Comparison of ENCODE assay signal across 8 cellular contexts in the genomic region with DNA sequence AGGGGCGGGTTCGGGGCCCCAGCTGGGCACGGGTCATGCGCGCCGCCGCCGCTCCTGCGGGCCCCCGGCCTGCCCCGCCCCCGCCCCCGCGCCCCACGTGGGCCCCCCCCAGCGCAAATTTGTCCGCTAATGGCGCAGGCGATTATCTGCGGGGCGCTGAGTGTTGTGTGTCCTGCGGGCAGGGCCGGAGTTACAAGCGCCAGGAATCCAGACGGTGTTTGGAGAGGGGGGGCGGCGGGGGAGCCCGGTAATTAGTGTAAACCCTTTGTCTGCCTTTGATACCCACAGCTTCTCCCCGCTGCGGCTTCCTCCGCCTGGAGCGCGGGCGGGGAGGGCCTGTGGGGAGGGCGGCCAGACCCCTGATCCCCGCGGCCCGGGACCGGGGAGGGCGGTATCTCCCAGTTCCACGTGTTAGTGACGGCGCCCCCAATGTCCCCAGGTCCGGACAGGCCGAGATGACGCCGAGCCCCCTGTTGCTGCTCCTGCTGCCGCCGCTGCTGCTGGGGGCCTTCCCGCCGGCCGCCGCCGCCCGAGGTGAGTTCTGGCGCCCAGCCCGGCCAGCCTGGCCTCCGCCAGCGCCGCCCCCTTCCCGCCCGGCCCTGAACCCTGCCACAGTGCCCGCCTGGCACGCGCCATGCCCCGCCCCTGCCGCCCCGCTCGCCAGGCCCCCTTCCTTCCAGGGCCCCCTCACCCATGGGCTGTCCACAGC. TPM values are rescaled to one million over a fixed set of nuclear protein-coding genes. Genes with fewer than 3 reads are reported as not detected.
DNase-seq lines count a peak whose midpoint lies in the region; ATAC-seq, FAIRE-seq and TF ChIP-seq lines count a peak whose summit lies in the region.

No MANE protein-coding gene starts in this region.

- H3K4me3 ChIP-seq in Panc1 (ENCODE audit: low read depth in 2 of 2, low read length in 2 of 2) (peak overlapping the region; percentile 41 to 47), keratinocyte (ENCODE audit: control insufficient read depth in 2 of 3, extremely low read depth in 1 of 3, insufficient read depth in 2 of 3, low read depth in 1 of 3, low read length in 3 of 3) (peak overlapping the region; percentile 40 to 52 (median 42))

- no peaks in the 10 kb centered on the region for H3K79me2 ChIP-seq in keratinocyte (ENCODE audit: control insufficient read depth, insufficient read depth, low read length)

- peak overlapping the region; percentile 62 for H3K4me3 Mint-ChIP-seq in activated naive CD8-positive, alpha-beta T cell treated with anti-CD3 and anti-CD28 coated beads, Interleukin-2, amount 10 ng/mL, durations not matched to agents 7 days and 5 days

- H3K9me3 Mint-ChIP-seq in activated naive CD8-positive, alpha-beta T cell treated with anti-CD3 and anti-CD28 coated beads, Interleukin-2, amount 10 ng/mL, durations not matched to agents 7 days and 5 days = no peaks in the 10 kb centered on the region

- no peak for TF ChIP-seq CTCF in Panc1 (IDR thresholded peaks at IDR 0.05)
- no peak for TF ChIP-seq CTCF in keratinocyte (optimal IDR thresholded peaks at IDR 0.05 in 1 of 3, IDR thresholded peaks at IDR 0.05 in 1 of 3, conservative IDR thresholded peaks at IDR 0.05 in 1 of 3; ENCODE audit: extremely low read depth in 1 of 3, insufficient read depth in 2 of 3, low read length in 3 of 3)

- H3K9me3 ChIP-seq in ES-I3 (ENCODE audit: control insufficient read depth, insufficient read depth, low read length) (no peaks in the 10 kb centered on the region), Panc1 (ENCODE audit: control insufficient read depth, insufficient read depth, low read depth, low read length) (no peaks in the 10 kb centered on the region), keratinocyte (ENCODE audit: control insufficient read depth, low read depth, low read length) (no peaks in the 10 kb centered on the region)

- CTCF ChIA-PET in Panc1 (lab: Charles Lee) = interaction anchor here (0.6 kb wide), 1 partner anchor 195 kb away, joined by 7 read pairs; no protein-coding TSS in a partner anchor

- BruUV-seq in Panc1 (replicated peaks; lab: Mats Ljungman, UMichigan) = no TSS peak

- POLR2A ChIA-PET in Panc1 (lab: Charles Lee) = no interaction called here
- POLR2A ChIA-PET in activated naive CD8-positive, alpha-beta T cell treated with anti-CD3 and anti-CD28 coated beads, Interleukin-2, amount 10 ng/mL, durations not matched to agents 7 days and 5 days (lab: Charles Lee) = no interaction called here

- ATAC-seq in Panc1 = no peak
- ATAC-seq in activated naive CD8-positive, alpha-beta T cell treated with anti-CD3 and anti-CD28 coated beads, Interleukin-2, amount 10 ng/mL, durations not matched to agents 7 days and 5 days (ENCODE audit: low read depth) = no peak

- H3K9ac ChIP-seq in ES-I3 (ENCODE audit: low read depth, low read length) (peak overlapping the region; percentile 56; the same call in 1 of the 2 replicates), keratinocyte (ENCODE audit: control insufficient read depth, extremely low read depth, insufficient read depth, low read length) (peak overlapping the region; percentile 33)

- H3K4me1 Mint-ChIP-seq in activated naive CD8-positive, alpha-beta T cell treated with anti-CD3 and anti-CD28 coated beads, Interleukin-2, amount 10 ng/mL, durations not matched to agents 7 days and 5 days = peaks cover 13% of the 10 kb centered on the region

- DNase-seq in Panc1 (ENCODE audit: low read depth, low spot score) = no peak
- peak; percentile 63 for DNase-seq in activated naive CD8-positive, alpha-beta T cell treated with anti-CD3 and anti-CD28 coated beads, Interleukin-2, amount 10 ng/mL, durations not matched to agents 7 days and 5 days
- no peak for DNase-seq in keratinocyte (ENCODE audit: low read depth, low spot score)
- DNase-seq in stimulated activated CD8-positive, alpha-beta memory T cell treated with anti-CD3 and anti-CD28 coated beads, Interleukin-4, amount 100 ng/mL, for 48 hours = peak; percentile 42
- DNase-seq in midbrain (lab: John Stamatoyannopoulos, UW) = no peak
- no peak for DNase-seq in epidermal melanocyte (ENCODE audit: insufficient read length, low spot score)
- DNase-seq in frontal cortex (ENCODE audit: low spot score in 2 of 2) = no peak

- no peak for FAIRE-seq in keratinocyte (lab: Jason Lieb, UNC)
- no peak for FAIRE-seq in frontal cortex (lab: Jason Lieb, UNC)

- no peaks in the 10 kb centered on the region for H3K36me3 ChIP-seq in ES-I3 (ENCODE audit: insufficient read depth, low read length)
- H3K36me3 ChIP-seq in Panc1 (ENCODE audit: control insufficient read depth, insufficient read depth, low read length) = no peaks in the 10 kb centered on the region
- H3K36me3 ChIP-seq in keratinocyte (ENCODE audit: control insufficient read depth in 2 of 2, extremely low read depth in 1 of 2, insufficient read depth in 2 of 2, low read length in 2 of 2) = no peaks in the 10 kb centered on the region

- peaks cover 2% of the 10 kb centered on the region for H4K20me1 ChIP-seq in keratinocyte (ENCODE audit: control insufficient read depth, extremely low read depth, insufficient read depth, low read length)

- no peaks in the 10 kb centered on the region for H3K9me1 ChIP-seq in keratinocyte (ENCODE audit: control insufficient read depth, extremely low read depth, insufficient read depth, low read length)

- peak overlapping the region; percentile 51 for H3K4me2 ChIP-seq in keratinocyte (ENCODE audit: control insufficient read depth, extremely low read depth, insufficient read depth, low read depth, low read length)

- H3K36me3 Mint-ChIP-seq in activated naive CD8-positive, alpha-beta T cell treated with anti-CD3 and anti-CD28 coated beads, Interleukin-2, amount 10 ng/mL, durations not matched to agents 7 days and 5 days = no peaks in the 10 kb centered on the region

- in situ Hi-C loops in Panc1 (cut with HindIII; ENCODE audit: low pct_unique_long_range_greater_than_20kb, low sequenced_read_pairs) = no loop called here

- H3K27ac ChIP-seq in Panc1 (ENCODE audit: low read length) = no peak overlapping the region
- H3K27ac ChIP-seq in keratinocyte (ENCODE audit: control insufficient read depth, insufficient read depth, low read length) = no peak overlapping the region

- no peak overlapping the region for H2AFZ ChIP-seq in keratinocyte (ENCODE audit: control insufficient read depth, low read length)

- H3K27me3 ChIP-seq in Panc1 (ENCODE audit: control insufficient read depth, insufficient read depth, low read length) = no peaks in the 10 kb centered on the region
- peaks cover 18% of the 10 kb centered on the region for H3K27me3 ChIP-seq in keratinocyte (ENCODE audit: control insufficient read depth, extremely low read depth, insufficient read depth, low read length)

- H3K4me1 ChIP-seq in ES-I3 (ENCODE audit: insufficient read depth, low read length) (no peaks in the 10 kb centered on the region), Panc1 (ENCODE audit: control insufficient read depth, insufficient read depth, low read length) (no peaks in the 10 kb centered on the region; the same call in 1 of the 2 replicates), keratinocyte (ENCODE audit: control insufficient read depth, extremely low read depth, insufficient read depth, low read length) (peaks cover 15% of the 10 kb centered on the region)

- no peak overlapping the region for H3K27ac Mint-ChIP-seq in activated naive CD8-positive, alpha-beta T cell treated with anti-CD3 and anti-CD28 coated beads, Interleukin-2, amount 10 ng/mL, durations not matched to agents 7 days and 5 days

- intact Hi-C loops in Panc1 (cut with micrococcal nuclease; ENCODE audit: unreplicated experiment) = no loop called here

- dilution Hi-C loops in keratinocyte (cut with MboI; ENCODE audit: extremely low pct_ligation_motif_present, low sequenced_read_pairs) = no loop called here

- H3K27me3 Mint-ChIP-seq in activated naive CD8-positive, alpha-beta T cell treated with anti-CD3 and anti-CD28 coated beads, Interleukin-2, amount 10 ng/mL, durations not matched to agents 7 days and 5 days = peaks cover 15% of the 10 kb centered on the region

RNA-seq across cellular contexts. Expression of gene FGFRL1, which starts 0.8 kb away (rescaled TPM):
- total RNA-seq in Panc1 (2021; ENCODE audit: unreplicated experiment) (43.1 TPM), frontal cortex (2.0 TPM)
- polyA plus RNA-seq in Panc1 (2012; ENCODE audit: insufficient read length) = 57.6 TPM
- 10 to 100 TPM; 15.5 to 19.1 TPM for total RNA-seq in activated naive CD8-positive, alpha-beta T cell treated with anti-CD3 and anti-CD28 coated beads, Interleukin-2, amount 10 ng/mL, durations not matched to agents 7 days and 5 days
- polyA plus RNA-seq in keratinocyte = 2.8 to 8.1 TPM (median 4.9 TPM) in 3 replicates
- polyA plus RNA-seq in keratinocyte (2011; ENCODE audit: low read depth) = 1.9 TPM
- 8.3 and 9.7 TPM in 2 replicates for polyA plus RNA-seq in keratinocyte (2011; cell fraction: cytosol; rRNA removed)
- polyA plus RNA-seq in keratinocyte (2011; cell fraction: nucleus; rRNA removed) = 13.6 and 16.4 TPM in 2 replicates
- polyA plus RNA-seq in keratinocyte (2012; ENCODE audit: low replicate concordance) = 4.2 and 8.0 TPM in 2 replicates
- 28.4 to 43.9 TPM (median 33.5 TPM) in 3 replicates for polyA minus RNA-seq in keratinocyte
- polyA minus RNA-seq in keratinocyte (2011; cell fraction: cytosol; rRNA and poly(A)+ RNA removed) = 11.7 TPM
- polyA minus RNA-seq in keratinocyte (2011; cell fraction: nucleus; rRNA and poly(A)+ RNA removed) = 7.8 and 10.3 TPM in 2 replicates

RNA-seq across cellular contexts. Expression of gene SLC26A1, which starts 19.0 kb away (rescaled TPM):
- total RNA-seq in Panc1 (2021; ENCODE audit: unreplicated experiment) = 1.8 TPM
- 3.2 TPM for polyA plus RNA-seq in Panc1 (2012; ENCODE audit: insufficient read length)
- under 1 TPM; 0.25 to 0.65 TPM for total RNA-seq in activated naive CD8-positive, alpha-beta T cell treated with anti-CD3 and anti-CD28 coated beads, Interleukin-2, amount 10 ng/mL, durations not matched to agents 7 days and 5 days
- polyA plus RNA-seq in keratinocyte = not detected in 3 replicates
- not detected for polyA plus RNA-seq in keratinocyte (2011; ENCODE audit: low read depth)
- not detected in 2 replicates for polyA plus RNA-seq in keratinocyte (2011; cell fraction: cytosol; rRNA removed)
- not detected in 2 replicates for polyA plus RNA-seq in keratinocyte (2011; cell fraction: nucleus; rRNA removed)
- 0.18 and 0.69 TPM in 2 replicates for polyA plus RNA-seq in keratinocyte (2012; ENCODE audit: low replicate concordance)
- polyA minus RNA-seq in keratinocyte = not detected in 3 replicates
- polyA minus RNA-seq in keratinocyte (2011; cell fraction: cytosol; rRNA and poly(A)+ RNA removed) = not detected
- polyA minus RNA-seq in keratinocyte (2011; cell fraction: nucleus; rRNA and poly(A)+ RNA removed) = not detected in 2 replicates
- total RNA-seq in frontal cortex = 2.0 TPM

RNA-seq across cellular contexts. Expression of gene IDUA, which starts 25.3 kb away (rescaled TPM):
- total RNA-seq in Panc1 (2021; ENCODE audit: unreplicated experiment) (30.6 TPM), frontal cortex (6.1 TPM)
- polyA plus RNA-seq in Panc1 (2012; ENCODE audit: insufficient read length) = 28.5 TPM
- total RNA-seq in activated naive CD8-positive, alpha-beta T cell treated with anti-CD3 and anti-CD28 coated beads, Interleukin-2, amount 10 ng/mL, durations not matched to agents 7 days and 5 days = 10 to 100 TPM; 37.5 to 38.7 TPM
- polyA plus RNA-seq in keratinocyte = 0.74 to 3.9 TPM (median 1.2 TPM) in 3 replicates
- polyA plus RNA-seq in keratinocyte (2011; ENCODE audit: low read depth) = 5.5 TPM
- polyA plus RNA-seq in keratinocyte (2011; cell fraction: cytosol; rRNA removed) = 0.22 and 1.1 TPM in 2 replicates
- polyA plus RNA-seq in keratinocyte (2011; cell fraction: nucleus; rRNA removed) = 14.6 and 27.2 TPM in 2 replicates
- 1.7 and 6.6 TPM in 2 replicates for polyA plus RNA-seq in keratinocyte (2012; ENCODE audit: low replicate concordance)
- 0.85 to 2.4 TPM (median 1.4 TPM) in 3 replicates for polyA minus RNA-seq in keratinocyte
- polyA minus RNA-seq in keratinocyte (2011; cell fraction: cytosol; rRNA and poly(A)+ RNA removed) = 3.5 TPM
- 5.4 and 8.7 TPM in 2 replicates for polyA minus RNA-seq in keratinocyte (2011; cell fraction: nucleus; rRNA and poly(A)+ RNA removed)

RNA-seq across cellular contexts. Expression of gene DGKQ, which starts 38.8 kb away (rescaled TPM):
- total RNA-seq in Panc1 (2021; ENCODE audit: unreplicated experiment) (12.2 TPM), frontal cortex (6.1 TPM)
- 14.1 TPM for polyA plus RNA-seq in Panc1 (2012; ENCODE audit: insufficient read length)
- 10 to 100 TPM; 31.3 to 32.4 TPM for total RNA-seq in activated naive CD8-positive, alpha-beta T cell treated with anti-CD3 and anti-CD28 coated beads, Interleukin-2, amount 10 ng/mL, durations not matched to agents 7 days and 5 days
- polyA plus RNA-seq in keratinocyte = 5.3 to 11.3 TPM (median 5.9 TPM) in 3 replicates
- 3.0 TPM for polyA plus RNA-seq in keratinocyte (2011; ENCODE audit: low read depth)
- polyA plus RNA-seq in keratinocyte (2011; cell fraction: cytosol; rRNA removed) = 3.5 and 9.1 TPM in 2 replicates
- 22.9 and 30.3 TPM in 2 replicates for polyA plus RNA-seq in keratinocyte (2011; cell fraction: nucleus; rRNA removed)
- 7.4 and 8.8 TPM in 2 replicates for polyA plus RNA-seq in keratinocyte (2012; ENCODE audit: low replicate concordance)
- polyA minus RNA-seq in keratinocyte = 5.9 to 10.4 TPM (median 8.3 TPM) in 3 replicates
- polyA minus RNA-seq in keratinocyte (2011; cell fraction: cytosol; rRNA and poly(A)+ RNA removed) = 17.5 TPM
- polyA minus RNA-seq in keratinocyte (2011; cell fraction: nucleus; rRNA and poly(A)+ RNA removed) = 16.9 and 17.8 TPM in 2 replicates

Comparison
In these comparisons a context has a peak if more than half of its experiments do, and no peak if none do; other contexts are left out.
1. DNase-seq: peak in activated naive CD8-positive, alpha-beta T cell treated with anti-CD3 and anti-CD28 coated beads, Interleukin-2, amount 10 ng/mL, durations not matched to agents 7 days and 5 days (single experiment) and stimulated activated CD8-positive, alpha-beta memory T cell treated with anti-CD3 and anti-CD28 coated beads, Interleukin-4, amount 100 ng/mL, for 48 hours (single experiment); none in Panc1 (single experiment), keratinocyte (single experiment), midbrain (single experiment), epidermal melanocyte (single experiment) and frontal cortex (0 of 2).